In the genomic region with DNA sequence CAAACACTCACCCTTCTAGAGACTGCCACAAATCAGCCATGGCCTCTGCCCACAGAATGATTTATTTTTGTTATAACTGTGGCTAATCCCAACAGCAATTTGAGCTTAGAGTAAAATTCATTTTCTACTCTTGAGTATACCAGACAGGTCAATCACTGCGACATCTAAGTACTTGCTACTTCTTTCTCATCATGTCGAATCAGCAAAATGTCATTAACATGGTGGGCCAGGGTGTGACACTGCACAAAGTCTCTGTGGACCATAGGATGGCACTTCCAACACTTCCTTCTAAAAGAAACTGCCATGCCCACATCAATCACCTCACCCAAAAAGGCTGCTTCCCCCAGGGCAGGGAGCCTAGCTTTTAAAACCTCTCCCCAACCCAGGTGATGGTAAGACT, we compare ENCODE assay signal across 22 cellular contexts.
"Had no signal": no experiment of that assay in that cellular context is flagged by ENCODE, and none has a peak within 500 bp of the region (broad histone marks: within the 10 kb centered on the region; RNA-seq: fewer than 3 reads in every experiment).

No MANE protein-coding gene starts in this region.

- H3K4me1 Mint-ChIP-seq: memory B cell, neural progenitor cell had no signal

- H3K9me3 ChIP-seq: left ventricle myocardium inferior, lower lobe of right lung, ovary, right atrium auricular region, stomach, thoracic aorta, transverse colon had no signal

- H3K27me3 ChIP-seq: hepatocyte, neural progenitor cell, right atrium auricular region, stomach, transverse colon had no signal

- H3K27ac ChIP-seq: hepatocyte, left ventricle myocardium inferior, lower lobe of right lung, neural progenitor cell, ovary, right atrium auricular region, stomach, thoracic aorta, transverse colon had no signal

- H3K4me3 ChIP-seq: hepatocyte, left ventricle myocardium inferior, lower lobe of right lung, neural progenitor cell, ovary, right atrium auricular region, stomach, thoracic aorta, transverse colon had no signal

- H3K4me3 Mint-ChIP-seq: memory B cell; natural killer cell treated with Interleukin-12 subunit alpha and Interleukin-12 subunit beta and Interleukin-15 and Interleukin-18, amount 100 ng/mL, for 72 hours; neural progenitor cell had no signal

- DNase-seq: effector CD4-positive, alpha-beta T cell; foreskin melanocyte; head of caudate nucleus; kidney; left cardiac atrium; left ventricle myocardium inferior; lower lobe of right lung; midbrain; nucleus accumbens; ovary; small intestine; stimulated activated CD4-positive, alpha-beta T cell treated with anti-CD3 and anti-CD28 coated beads, Interleukin-12 subunit alpha, Interleukin-12 subunit beta, amount 100 ng/mL, for 4 hours; stimulated activated naive CD4-positive, alpha-beta T cell; stomach; substantia nigra; transverse colon had no signal

- H3K9me3 Mint-ChIP-seq: memory B cell; natural killer cell treated with Interleukin-12 subunit alpha and Interleukin-12 subunit beta and Interleukin-15 and Interleukin-18, amount 100 ng/mL, for 72 hours; neural progenitor cell had no signal

- H3K36me3 Mint-ChIP-seq: memory B cell; natural killer cell treated with Interleukin-12 subunit alpha and Interleukin-12 subunit beta and Interleukin-15 and Interleukin-18, amount 100 ng/mL, for 72 hours; neural progenitor cell had no signal

- H3K36me3 ChIP-seq: left ventricle myocardium inferior, lower lobe of right lung, neural progenitor cell, ovary, right atrium auricular region, stomach, thoracic aorta, transverse colon had no signal

- H3K27ac Mint-ChIP-seq: memory B cell; natural killer cell treated with Interleukin-12 subunit alpha and Interleukin-12 subunit beta and Interleukin-15 and Interleukin-18, amount 100 ng/mL, for 72 hours; neural progenitor cell had no signal

- H3K4me1 ChIP-seq: left ventricle myocardium inferior, lower lobe of right lung, neural progenitor cell, right atrium auricular region, stomach, transverse colon had no signal

- FAIRE-seq: kidney, small intestine had no signal

- ATAC-seq: left cardiac atrium; lower lobe of right lung; natural killer cell treated with Interleukin-12 subunit alpha and Interleukin-12 subunit beta and Interleukin-15 and Interleukin-18, amount 100 ng/mL, for 72 hours had no signal
